In genomic region chr11:67376022-67376386, GRCh38 we compare ENCODE assay signal across 25 cellular contexts. TPM values are rescaled to one million over a fixed set of nuclear protein-coding genes. Genes with fewer than 3 reads are reported as not detected.
DNase-seq lines count a peak whose midpoint lies in the region; ATAC-seq and TF ChIP-seq lines count a peak whose summit lies in the region.
"Had no signal": no experiment of that assay in that cellular context is flagged by ENCODE, and none has a peak within 500 bp of the region (broad histone marks: within the 10 kb centered on the region; RNA-seq: fewer than 3 reads in every experiment).

No MANE protein-coding gene starts in this region.

- no peaks in the 10 kb centered on the region for H3K9me3 Mint-ChIP-seq in natural killer cell
- no peaks in the 10 kb centered on the region for H3K9me3 Mint-ChIP-seq in natural killer cell treated with Interleukin-12 subunit alpha and Interleukin-12 subunit beta and Interleukin-15 and Interleukin-18, amount 100 ng/mL, for 72 hours
- no peaks in the 10 kb centered on the region for H3K9me3 Mint-ChIP-seq in dendritic cell treated with granulocyte-macrophage colony-stimulating factor and Interleukin-4, amounts not matched to agents 40 ng/mL and 50 ng/mL, for 4 days
- no peaks in the 10 kb centered on the region for H3K9me3 Mint-ChIP-seq in memory B cell
- H3K9me3 Mint-ChIP-seq: activated CD4-positive, alpha-beta memory T cell treated with anti-CD3 and anti-CD28 coated beads, Interleukin-2, amount 10 ng/mL, durations not matched to agents 7 days and 5 days; activated naive CD4-positive, alpha-beta T cell treated with anti-CD3 and anti-CD28 coated beads, Interleukin-2, amount 50 U/mL, for 24 hours; activated T-cell treated with anti-CD3 and anti-CD28 coated beads, Interleukin-2, amount 50 U/mL, for 4 hours had no signal

- H3K27ac ChIP-seq in vagina = peak overlapping the region; percentile 98
- H3K27ac ChIP-seq: C4-2B, neutrophil, WERI-Rb-1 had no signal

- TF ChIP-seq POLR2A in vagina (IDR thresholded peaks at IDR 0.05) = no peak

- TF ChIP-seq CTCF in natural killer cell (IDR thresholded peaks at IDR 0.05) (no peak), vagina (IDR thresholded peaks at IDR 0.05) (no peak)

- H3K36me3 Mint-ChIP-seq in natural killer cell (no peaks in the 10 kb centered on the region), memory B cell (peaks cover 8% of the 10 kb centered on the region)
- no peaks in the 10 kb centered on the region for H3K36me3 Mint-ChIP-seq in natural killer cell treated with Interleukin-12 subunit alpha and Interleukin-12 subunit beta and Interleukin-15 and Interleukin-18, amount 100 ng/mL, for 72 hours
- no peaks in the 10 kb centered on the region for H3K36me3 Mint-ChIP-seq in dendritic cell treated with granulocyte-macrophage colony-stimulating factor and Interleukin-4, amounts not matched to agents 40 ng/mL and 50 ng/mL, for 4 days (ENCODE audit: low read depth)
- H3K36me3 Mint-ChIP-seq: activated naive CD4-positive, alpha-beta T cell treated with anti-CD3 and anti-CD28 coated beads, Interleukin-2, amount 50 U/mL, for 24 hours had no signal

- DNase-seq in natural killer cell = no peak
- DNase-seq in natural killer cell treated with Interleukin-12 subunit alpha and Interleukin-12 subunit beta and Interleukin-15 and Interleukin-18, amount 100 ng/mL, for 72 hours (ENCODE audit: low spot score) = no peak
- DNase-seq in memory B cell (ENCODE audit: low spot score in 2 of 2) = no peak
- DNase-seq in vagina (ENCODE audit: extremely low spot score in 2 of 2) = no peak
- no peak for DNase-seq in NK-92 (lab: John Stamatoyannopoulos, UW; ENCODE audit: unreplicated experiment)
- no peak for DNase-seq in NCI-H82 treated with DMSO at 0.1 percent for 48 hours (lab: John Stamatoyannopoulos, UW; ENCODE audit: unreplicated experiment)
- DNase-seq: activated CD4-positive, alpha-beta memory T cell treated with anti-CD3 and anti-CD28 coated beads, Interleukin-2, amount 10 ng/mL, durations not matched to agents 7 days and 5 days; activated T-cell treated with anti-CD3 and anti-CD28 coated beads, Interleukin-2, amount 50 U/mL, for 4 hours; dermis blood vessel endothelial cell; DMS53; GOT3; islet precursor cell; mammary epithelial cell; MV-4-11; NCI-H2029; retina; SHP77; T-helper 1 cell; WERI-Rb-1 had no signal

- intact Hi-C loops in natural killer cell (cut with micrococcal nuclease) (no loop called here), vagina (cut with DNase I) (no loop called here)
- intact Hi-C loops in dendritic cell treated with granulocyte-macrophage colony-stimulating factor and Interleukin-4, amounts not matched to agents 40 ng/mL and 50 ng/mL, for 4 days (cut with micrococcal nuclease) = no loop called here

- H3K4me3 Mint-ChIP-seq in natural killer cell (peak overlapping the region; percentile 37), memory B cell (no peak overlapping the region)
- no peak overlapping the region for H3K4me3 Mint-ChIP-seq in natural killer cell treated with Interleukin-12 subunit alpha and Interleukin-12 subunit beta and Interleukin-15 and Interleukin-18, amount 100 ng/mL, for 72 hours
- no peak overlapping the region for H3K4me3 Mint-ChIP-seq in dendritic cell treated with granulocyte-macrophage colony-stimulating factor and Interleukin-4, amounts not matched to agents 40 ng/mL and 50 ng/mL, for 4 days
- H3K4me3 Mint-ChIP-seq: activated CD4-positive, alpha-beta memory T cell treated with anti-CD3 and anti-CD28 coated beads, Interleukin-2, amount 10 ng/mL, durations not matched to agents 7 days and 5 days; activated naive CD4-positive, alpha-beta T cell treated with anti-CD3 and anti-CD28 coated beads, Interleukin-2, amount 50 U/mL, for 24 hours; activated T-cell treated with anti-CD3 and anti-CD28 coated beads, Interleukin-2, amount 50 U/mL, for 4 hours had no signal

- no peak overlapping the region for H3K27ac Mint-ChIP-seq in natural killer cell
- no peak overlapping the region for H3K27ac Mint-ChIP-seq in natural killer cell treated with Interleukin-12 subunit alpha and Interleukin-12 subunit beta and Interleukin-15 and Interleukin-18, amount 100 ng/mL, for 72 hours
- H3K27ac Mint-ChIP-seq in dendritic cell treated with granulocyte-macrophage colony-stimulating factor and Interleukin-4, amounts not matched to agents 40 ng/mL and 50 ng/mL, for 4 days = peak overlapping the region; percentile 19
- peak overlapping the region; percentile 53 for H3K27ac Mint-ChIP-seq in memory B cell
- H3K27ac Mint-ChIP-seq: activated CD4-positive, alpha-beta memory T cell treated with anti-CD3 and anti-CD28 coated beads, Interleukin-2, amount 10 ng/mL, durations not matched to agents 7 days and 5 days had no signal

- ATAC-seq in natural killer cell (no peak), memory B cell (ENCODE audit: low read depth) (no peak), GM21381 (IDR thresholded peaks at IDR 0.05; ENCODE audit: unreplicated experiment) (no peak)
- ATAC-seq in natural killer cell treated with Interleukin-12 subunit alpha and Interleukin-12 subunit beta and Interleukin-15 and Interleukin-18, amount 100 ng/mL, for 72 hours = no peak
- ATAC-seq: activated T-cell treated with anti-CD3 and anti-CD28 coated beads, Interleukin-2, amount 50 U/mL, for 4 hours had no signal

- H3K36me3 ChIP-seq in vagina = no peaks in the 10 kb centered on the region
- H3K36me3 ChIP-seq: neutrophil, WERI-Rb-1 had no signal

- no peak overlapping the region for H3K4me3 ChIP-seq in vagina

- H3K4me1 ChIP-seq in vagina = peaks cover 63% of the 10 kb centered on the region

- H3K27me3 ChIP-seq in vagina = no peaks in the 10 kb centered on the region

- H3K4me1 Mint-ChIP-seq in natural killer cell (peaks cover 25 to 36% of the 10 kb centered on the region in 2 donors), memory B cell (peaks cover 24% of the 10 kb centered on the region)
- peaks cover 20 to 29% of the 10 kb centered on the region in 2 donors for H3K4me1 Mint-ChIP-seq in natural killer cell treated with Interleukin-12 subunit alpha and Interleukin-12 subunit beta and Interleukin-15 and Interleukin-18, amount 100 ng/mL, for 72 hours (ENCODE audit: low read depth in 2 of 2)
- H3K4me1 Mint-ChIP-seq in dendritic cell treated with granulocyte-macrophage colony-stimulating factor and Interleukin-4, amounts not matched to agents 40 ng/mL and 50 ng/mL, for 4 days (ENCODE audit: low read depth) = peaks cover 62% of the 10 kb centered on the region

- H3K27me3 Mint-ChIP-seq in natural killer cell (ENCODE audit: low read depth in 2 of 2) = no peaks in the 10 kb centered on the region
- H3K27me3 Mint-ChIP-seq in natural killer cell treated with Interleukin-12 subunit alpha and Interleukin-12 subunit beta and Interleukin-15 and Interleukin-18, amount 100 ng/mL, for 72 hours = peaks cover 9% of the 10 kb centered on the region in 2 donors
- H3K27me3 Mint-ChIP-seq in dendritic cell treated with granulocyte-macrophage colony-stimulating factor and Interleukin-4, amounts not matched to agents 40 ng/mL and 50 ng/mL, for 4 days = peaks cover 22% of the 10 kb centered on the region
- H3K27me3 Mint-ChIP-seq in memory B cell = no peaks in the 10 kb centered on the region

- no peaks in the 10 kb centered on the region for H3K9me3 ChIP-seq in vagina
- H3K9me3 ChIP-seq: neutrophil had no signal

RNA-seq across cellular contexts. Expression of gene CLCF1, which starts 2.6 kb away (rescaled TPM):
- 10 to 100 TPM in 2 of 3 donors, 1 to 10 TPM in 1; 9.8 to 13.4 (median 10.3) TPM for total RNA-seq in natural killer cell
- total RNA-seq in natural killer cell treated with Interleukin-12 subunit alpha and Interleukin-12 subunit beta and Interleukin-15 and Interleukin-18, amount 100 ng/mL, for 72 hours = 1 to 10 TPM; 1.4 to 3.3 TPM
- total RNA-seq in vagina = 20.6 TPM

RNA-seq across cellular contexts. Expression of gene RAD9A, which starts 15.8 kb away (rescaled TPM):
- total RNA-seq in natural killer cell (10 to 100 TPM; 30.2 to 47.1 (median 37.3) TPM), vagina (20.6 TPM)
- total RNA-seq in natural killer cell treated with Interleukin-12 subunit alpha and Interleukin-12 subunit beta and Interleukin-15 and Interleukin-18, amount 100 ng/mL, for 72 hours = 10 to 100 TPM; 25.9 to 47.8 TPM

RNA-seq across cellular contexts. Expression of gene POLD4, which starts 22.7 kb away (rescaled TPM):
- total RNA-seq in natural killer cell (10 to 100 TPM; 45.8 to 63.7 (median 60.5) TPM), vagina (80.0 TPM)
- 10 to 100 TPM; 25.7 to 46.4 TPM for total RNA-seq in natural killer cell treated with Interleukin-12 subunit alpha and Interleukin-12 subunit beta and Interleukin-15 and Interleukin-18, amount 100 ng/mL, for 72 hours

RNA-seq across cellular contexts. Expression of gene PPP1CA, which starts 25.7 kb away (rescaled TPM):
- 100 to 1,000 TPM; 222 to 245 (median 233) TPM for total RNA-seq in natural killer cell
- 100 to 1,000 TPM; 317 to 378 TPM for total RNA-seq in natural killer cell treated with Interleukin-12 subunit alpha and Interleukin-12 subunit beta and Interleukin-15 and Interleukin-18, amount 100 ng/mL, for 72 hours
- total RNA-seq in vagina = 102 TPM

RNA-seq across cellular contexts. Expression of gene TBC1D10C, which starts 27.9 kb away (rescaled TPM):
- total RNA-seq in natural killer cell = 100 to 1,000 TPM; 314 to 359 (median 342) TPM
- total RNA-seq in natural killer cell treated with Interleukin-12 subunit alpha and Interleukin-12 subunit beta and Interleukin-15 and Interleukin-18, amount 100 ng/mL, for 72 hours = 10 to 100 TPM; 79.5 to 88.8 TPM
- 6.6 TPM for total RNA-seq in vagina
- total RNA-seq: A172 had no signal

Comparison
In these comparisons a context has a peak if more than half of its experiments do, and no peak if none do; other contexts are left out.
1. H3K27ac Mint-ChIP-seq: peak in dendritic cell treated with granulocyte-macrophage colony-stimulating factor and Interleukin-4, amounts not matched to agents 40 ng/mL and 50 ng/mL, for 4 days (single experiment) and memory B cell (single experiment); none in natural killer cell (0 of 2) and natural killer cell treated with Interleukin-12 subunit alpha and Interleukin-12 subunit beta and Interleukin-15 and Interleukin-18, amount 100 ng/mL, for 72 hours (0 of 2).